In genomic region chr7:78179827-78180226, GRCh38 we compare ENCODE assay signal across 29 cellular contexts.
"Had no signal": no experiment of that assay in that cellular context is flagged by ENCODE, and none has a peak within 500 bp of the region (broad histone marks: within the 10 kb centered on the region; RNA-seq: fewer than 3 reads in every experiment).

No MANE protein-coding gene starts in this region.

- H3K27ac ChIP-seq: stomach, suprapubic skin, testis, thoracic aorta, thyroid gland, tibial artery, tibial nerve, transverse colon, upper lobe of left lung, upper lobe of right lung, uterus, vagina had no signal

- DNase-seq: stimulated activated CD4-positive, alpha-beta T cell treated with anti-CD3 and anti-CD28 coated beads, Interleukin-2, amount 100 ng/mL, for 48 hours; stimulated activated CD4-positive, alpha-beta T cell treated with anti-CD3 and anti-CD28 coated beads, Interleukin-4, amount 100 ng/mL, for 1 hour; stimulated activated CD4-positive, alpha-beta T cell treated with anti-CD3 and anti-CD28 coated beads, Interleukin-4, amount 100 ng/mL, for 24 hours; stimulated activated CD4-positive, alpha-beta T cell treated with anti-CD3 and anti-CD28 coated beads, Interleukin-4, amount 100 ng/mL, for 4 hours; stimulated activated CD8-positive, alpha-beta memory T cell treated with anti-CD3 and anti-CD28 coated beads, Interleukin-4, amount 100 ng/mL, for 48 hours; stimulated activated naive B cell treated with anti-CD40 and anti-IgM and Interleukin-4, amounts not matched to agents 10 μg/mL and 1 μg/mL and 100 μg/mL, for 72 hours; stimulated activated naive CD4-positive, alpha-beta T cell; stimulated activated naive CD4-positive, alpha-beta T cell treated with Interleukin-2 at 50 U/mL for 16 hours; stimulated activated naive CD8-positive, alpha-beta T cell treated with anti-CD3 and anti-CD28 coated beads, Interleukin-15, amount 100 ng/mL, for 72 hours; stimulated activated naive CD8-positive, alpha-beta T cell treated with anti-CD3 and anti-CD28 coated beads, Interleukin-15, Interleukin-2, amounts not matched to agents 100 U/mL and 50 U/mL, for 24 hours; stomach; substantia nigra; testis; thyroid gland; tibial artery; transverse colon; trophoblast cell; upper lobe of left lung; upper lobe of right lung; uterus had no signal

- H3K4me1 Mint-ChIP-seq: stimulated activated effector memory CD8-positive, alpha-beta T cell treated with anti-CD3 and anti-CD28 coated beads, Interleukin-12 subunit alpha, Interleukin-12 subunit beta, amount 100 ng/mL, for 72 hours; stimulated activated memory B cell treated with anti-CD40 and anti-IgM and Interleukin-4, amounts not matched to agents 10 μg/mL and 1 μg/mL and 100 μg/mL, for 72 hours; stimulated activated naive B cell treated with anti-CD40 and anti-IgM and Interleukin-4, amounts not matched to agents 10 μg/mL and 1 μg/mL and 100 μg/mL, for 72 hours; stimulated activated naive CD8-positive, alpha-beta T cell treated with anti-CD3 and anti-CD28 coated beads, Interleukin-15, amount 100 ng/mL, for 72 hours had no signal

- H3K27ac Mint-ChIP-seq: stimulated activated effector memory CD8-positive, alpha-beta T cell treated with anti-CD3 and anti-CD28 coated beads, Interleukin-12 subunit alpha, Interleukin-12 subunit beta, amount 100 ng/mL, for 72 hours; stimulated activated memory B cell treated with anti-CD40 and anti-IgM and Interleukin-4, amounts not matched to agents 10 μg/mL and 1 μg/mL and 100 μg/mL, for 72 hours; stimulated activated naive B cell treated with anti-CD40 and anti-IgM and Interleukin-4, amounts not matched to agents 10 μg/mL and 1 μg/mL and 100 μg/mL, for 72 hours; stimulated activated naive CD8-positive, alpha-beta T cell treated with anti-CD3 and anti-CD28 coated beads, Interleukin-15, amount 100 ng/mL, for 72 hours; stimulated activated naive CD8-positive, alpha-beta T cell treated with anti-CD3 and anti-CD28 coated beads, Interleukin-15, Interleukin-2, amounts not matched to agents 100 ng/mL and 50 ng/mL, for 24 hours; type B pancreatic cell had no signal

- FAIRE-seq: urothelium cell line had no signal

- H3K4me1 ChIP-seq: thyroid gland had no signal

- H3K4me3 ChIP-seq: stomach, suprapubic skin, testis, thoracic aorta, thyroid gland, tibial artery, tibial nerve, transverse colon, upper lobe of left lung, upper lobe of right lung, uterus, vagina had no signal

- H3K27me3 Mint-ChIP-seq: stimulated activated naive CD8-positive, alpha-beta T cell treated with anti-CD3 and anti-CD28 coated beads, Interleukin-15, amount 100 ng/mL, for 72 hours; type B pancreatic cell had no signal

- ATAC-seq: stimulated activated effector memory CD8-positive, alpha-beta T cell treated with anti-CD3 and anti-CD28 coated beads, Interleukin-12 subunit alpha, Interleukin-12 subunit beta, amount 100 ng/mL, for 72 hours; stimulated activated memory B cell treated with anti-CD40 and anti-IgM and Interleukin-4, amounts not matched to agents 10 μg/mL and 1 μg/mL and 100 μg/mL, for 72 hours; stimulated activated naive B cell treated with anti-CD40 and anti-IgM and Interleukin-4, amounts not matched to agents 10 μg/mL and 1 μg/mL and 100 μg/mL, for 72 hours; stimulated activated naive CD8-positive, alpha-beta T cell treated with anti-CD3 and anti-CD28 coated beads, Interleukin-15, amount 100 ng/mL, for 72 hours; stimulated activated naive CD8-positive, alpha-beta T cell treated with anti-CD3 and anti-CD28 coated beads, Interleukin-15, Interleukin-2, amounts not matched to agents 100 U/mL and 50 U/mL, for 24 hours; upper lobe of right lung had no signal

- H3K36me3 Mint-ChIP-seq: stimulated activated effector memory CD8-positive, alpha-beta T cell treated with anti-CD3 and anti-CD28 coated beads, Interleukin-12 subunit alpha, Interleukin-12 subunit beta, amount 100 ng/mL, for 72 hours; stimulated activated memory B cell treated with anti-CD40 and anti-IgM and Interleukin-4, amounts not matched to agents 10 μg/mL and 1 μg/mL and 100 μg/mL, for 72 hours; stimulated activated naive B cell treated with anti-CD40 and anti-IgM and Interleukin-4, amounts not matched to agents 10 μg/mL and 1 μg/mL and 100 μg/mL, for 72 hours; type B pancreatic cell had no signal

- H3K27me3 ChIP-seq: suprapubic skin, testis, thyroid gland, tibial artery, tibial nerve, transverse colon, upper lobe of left lung, upper lobe of right lung, uterus, vagina had no signal

- H3K9me3 Mint-ChIP-seq: stimulated activated effector memory CD8-positive, alpha-beta T cell treated with anti-CD3 and anti-CD28 coated beads, Interleukin-12 subunit alpha, Interleukin-12 subunit beta, amount 100 ng/mL, for 72 hours; stimulated activated memory B cell treated with anti-CD40 and anti-IgM and Interleukin-4, amounts not matched to agents 10 μg/mL and 1 μg/mL and 100 μg/mL, for 72 hours; stimulated activated naive CD8-positive, alpha-beta T cell treated with anti-CD3 and anti-CD28 coated beads, Interleukin-15, amount 100 ng/mL, for 72 hours; stimulated activated naive CD8-positive, alpha-beta T cell treated with anti-CD3 and anti-CD28 coated beads, Interleukin-15, Interleukin-2, amounts not matched to agents 100 ng/mL and 50 ng/mL, for 24 hours; type B pancreatic cell had no signal

- H3K4me3 Mint-ChIP-seq: stimulated activated effector memory CD8-positive, alpha-beta T cell treated with anti-CD3 and anti-CD28 coated beads, Interleukin-12 subunit alpha, Interleukin-12 subunit beta, amount 100 ng/mL, for 72 hours; stimulated activated memory B cell treated with anti-CD40 and anti-IgM and Interleukin-4, amounts not matched to agents 10 μg/mL and 1 μg/mL and 100 μg/mL, for 72 hours; stimulated activated naive B cell treated with anti-CD40 and anti-IgM and Interleukin-4, amounts not matched to agents 10 μg/mL and 1 μg/mL and 100 μg/mL, for 72 hours; stimulated activated naive CD8-positive, alpha-beta T cell treated with anti-CD3 and anti-CD28 coated beads, Interleukin-15, amount 100 ng/mL, for 72 hours; stimulated activated naive CD8-positive, alpha-beta T cell treated with anti-CD3 and anti-CD28 coated beads, Interleukin-15, Interleukin-2, amounts not matched to agents 100 ng/mL and 50 ng/mL, for 24 hours had no signal

- H3K36me3 ChIP-seq: stomach, suprapubic skin, thoracic aorta, thyroid gland, tibial artery, tibial nerve, transverse colon, upper lobe of left lung, upper lobe of right lung, uterus, vagina had no signal

- H3K9me3 ChIP-seq: stomach, suprapubic skin, testis, thoracic aorta, thyroid gland, tibial artery, tibial nerve, transverse colon, upper lobe of left lung, upper lobe of right lung, uterus, vagina had no signal
